In genomic region chr1:212285685-212286436, GRCh38 we compare ENCODE assay signal across 8 cellular contexts. TPM values are rescaled to one million over a fixed set of nuclear protein-coding genes. Genes with fewer than 3 reads are reported as not detected.
DNase-seq lines count a peak whose midpoint lies in the region; ATAC-seq lines count a peak whose summit lies in the region.

No MANE protein-coding gene starts in this region.

- ATAC-seq in HG02623 (IDR thresholded peaks at IDR 0.05; ENCODE audit: unreplicated experiment) (peak; percentile 10), left lobe of liver (peak; percentile 40)

- DNase-seq in DMS79 (lab: John Stamatoyannopoulos, UW) (peak; percentile 29), DMS79 treated with DMSO at 0.1 percent for 48 hours (lab: John Stamatoyannopoulos, UW) (no peak), NCI-H1105 treated with DMSO at 0.1 percent for 48 hours (lab: John Stamatoyannopoulos, UW) (peak; percentile 62), left lobe of liver (ENCODE audit: low spot score) (peak; percentile 76)
- peak; percentile 53 to 68 (median 60) for DNase-seq in activated CD4-positive, CD25-positive, alpha-beta regulatory T cell (lab: John Stamatoyannopoulos, UW)
- peak; percentile 76 for DNase-seq in central memory CD4-positive, alpha-beta T cell
- DNase-seq in stimulated activated CD4-positive, alpha-beta T cell treated with anti-CD3 and anti-CD28 coated beads, Interleukin-4, amount 100 ng/mL, for 24 hours, result peak; percentile 69

RNA-seq across cellular contexts. Expression of gene PPP2R5A, which starts 0.7 kb away (rescaled TPM):
- total RNA-seq in left lobe of liver, result 37.6 TPM
